11 cellular contexts compared by ENCODE assay signal in the genomic region with DNA sequence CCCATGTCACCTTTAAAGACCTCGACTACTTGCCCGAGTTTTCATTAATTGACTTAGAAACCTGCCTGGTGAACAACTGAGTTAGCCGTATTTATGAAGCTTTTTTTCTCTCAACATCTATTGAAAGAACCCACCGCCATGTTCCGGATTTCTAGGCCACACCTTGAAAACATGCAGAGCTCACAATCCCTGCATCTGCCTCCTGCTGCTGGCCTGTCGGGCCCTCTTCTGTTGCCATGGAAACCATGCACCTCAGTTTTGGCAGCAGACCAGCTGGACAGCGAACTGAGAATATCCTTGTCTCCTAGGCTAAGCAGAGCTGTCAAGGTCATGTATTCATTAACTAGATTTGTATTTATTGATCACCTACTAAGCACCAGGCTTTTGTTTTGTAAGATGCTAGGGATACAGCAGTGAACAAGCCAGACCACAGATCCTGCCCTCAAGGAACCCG. TPM values are rescaled to one million over a fixed set of nuclear protein-coding genes. Genes with fewer than 3 reads are reported as not detected.
DNase-seq lines count a peak whose midpoint lies in the region; ATAC-seq and TF ChIP-seq lines count a peak whose summit lies in the region.
"Had no signal": no experiment of that assay in that cellular context is flagged by ENCODE, and none has a peak within 500 bp of the region (broad histone marks: within the 10 kb centered on the region; RNA-seq: fewer than 3 reads in every experiment).

No MANE protein-coding gene starts in this region.

- CTCF ChIA-PET in activated CD8-positive, alpha-beta T cell treated with anti-CD3 and anti-CD28 coated beads for 36 hours (lab: Charles Lee) = no interaction called here
- CTCF ChIA-PET in activated naive CD4-positive, alpha-beta T cell treated with anti-CD3 and anti-CD28 coated beads, Interleukin-2, amount 10 ng/mL, durations not matched to agents 7 days and 5 days (lab: Charles Lee) = interaction anchor here (0.7 kb wide), 1 partner anchor 81 kb away, joined by 4 read pairs; no protein-coding TSS in a partner anchor

- H3K4me1 Mint-ChIP-seq in activated CD8-positive, alpha-beta T cell treated with anti-CD3 and anti-CD28 coated beads for 36 hours (ENCODE audit: low read depth) = peaks cover 6% of the 10 kb centered on the region
- peaks cover 8% of the 10 kb centered on the region for H3K4me1 Mint-ChIP-seq in activated naive CD4-positive, alpha-beta T cell treated with anti-CD3 and anti-CD28 coated beads, Interleukin-2, amount 10 ng/mL, durations not matched to agents 7 days and 5 days

- ATAC-seq in left lobe of liver (peak; percentile 36), GM18870 (IDR thresholded peaks at IDR 0.05; ENCODE audit: unreplicated experiment) (no peak)
- ATAC-seq in activated CD8-positive, alpha-beta T cell treated with anti-CD3 and anti-CD28 coated beads for 36 hours = no peak
- ATAC-seq: sciatic nerve had no signal

- peak; percentile 17 for DNase-seq in DMS 273 treated with DMSO at 0.1 percent for 48 hours (lab: John Stamatoyannopoulos, UW)
- DNase-seq in NCI-H1092 (lab: John Stamatoyannopoulos, UW) = peak; percentile 75
- DNase-seq in SHP77 treated with DMSO at 0.1 percent for 48 hours (lab: John Stamatoyannopoulos, UW) = peak; percentile 65
- DNase-seq in left lobe of liver (ENCODE audit: low spot score) = peak; percentile 91
- DNase-seq in DMS114 treated with DMSO at 0.1 percent for 48 hours (lab: John Stamatoyannopoulos, UW; ENCODE audit: unreplicated experiment) = no peak
- DNase-seq in activated CD8-positive, alpha-beta T cell treated with anti-CD3 and anti-CD28 coated beads for 36 hours = no peak
- no peak for DNase-seq in activated naive CD4-positive, alpha-beta T cell treated with anti-CD3 and anti-CD28 coated beads, Interleukin-2, amount 10 ng/mL, durations not matched to agents 7 days and 5 days
- DNase-seq: activated CD4-positive, alpha-beta T cell treated with anti-CD3 and anti-CD28 coated beads, Interleukin-2, amount 50 U/mL, for 48 hours; left ventricle myocardium inferior had no signal

- H3K36me3 Mint-ChIP-seq in activated CD8-positive, alpha-beta T cell treated with anti-CD3 and anti-CD28 coated beads for 36 hours (ENCODE audit: low read depth) = peaks cover 5% of the 10 kb centered on the region
- peaks cover 4% of the 10 kb centered on the region for H3K36me3 Mint-ChIP-seq in activated naive CD4-positive, alpha-beta T cell treated with anti-CD3 and anti-CD28 coated beads, Interleukin-2, amount 10 ng/mL, durations not matched to agents 7 days and 5 days

- H3K4me3 Mint-ChIP-seq in activated CD8-positive, alpha-beta T cell treated with anti-CD3 and anti-CD28 coated beads for 36 hours = no peak overlapping the region
- no peak overlapping the region for H3K4me3 Mint-ChIP-seq in activated naive CD4-positive, alpha-beta T cell treated with anti-CD3 and anti-CD28 coated beads, Interleukin-2, amount 10 ng/mL, durations not matched to agents 7 days and 5 days

- no peak overlapping the region for H3K27ac Mint-ChIP-seq in activated CD8-positive, alpha-beta T cell treated with anti-CD3 and anti-CD28 coated beads for 36 hours
- no peak overlapping the region for H3K27ac Mint-ChIP-seq in activated naive CD4-positive, alpha-beta T cell treated with anti-CD3 and anti-CD28 coated beads, Interleukin-2, amount 10 ng/mL, durations not matched to agents 7 days and 5 days

- H3K27me3 Mint-ChIP-seq in activated CD8-positive, alpha-beta T cell treated with anti-CD3 and anti-CD28 coated beads for 36 hours = peaks cover 1% of the 10 kb centered on the region
- peaks cover 28% of the 10 kb centered on the region for H3K27me3 Mint-ChIP-seq in activated naive CD4-positive, alpha-beta T cell treated with anti-CD3 and anti-CD28 coated beads, Interleukin-2, amount 10 ng/mL, durations not matched to agents 7 days and 5 days

- POLR2A ChIA-PET in activated CD8-positive, alpha-beta T cell treated with anti-CD3 and anti-CD28 coated beads for 36 hours (lab: Charles Lee) = no interaction called here

- intact Hi-C loops in activated CD8-positive, alpha-beta T cell treated with anti-CD3 and anti-CD28 coated beads for 36 hours (cut with micrococcal nuclease) = no loop called here

- no peak for TF ChIP-seq CTCF in activated CD8-positive, alpha-beta T cell treated with anti-CD3 and anti-CD28 coated beads for 36 hours (IDR thresholded peaks at IDR 0.05)

- no peaks in the 10 kb centered on the region for H3K9me3 Mint-ChIP-seq in activated CD8-positive, alpha-beta T cell treated with anti-CD3 and anti-CD28 coated beads for 36 hours
- H3K9me3 Mint-ChIP-seq in activated naive CD4-positive, alpha-beta T cell treated with anti-CD3 and anti-CD28 coated beads, Interleukin-2, amount 10 ng/mL, durations not matched to agents 7 days and 5 days = no peaks in the 10 kb centered on the region

RNA-seq across cellular contexts. Expression of a gene that starts 4.3 kb away (rescaled TPM):
- total RNA-seq in left lobe of liver = 21.2 TPM
- 10 to 100 TPM; 28.4 to 29.0 TPM for total RNA-seq in activated CD8-positive, alpha-beta T cell treated with anti-CD3 and anti-CD28 coated beads for 36 hours

RNA-seq across cellular contexts. Expression of a gene that starts 49.0 kb away (rescaled TPM):
- total RNA-seq in left lobe of liver = 18.6 TPM
- 100 to 1,000 TPM; 118 to 130 TPM for total RNA-seq in activated CD8-positive, alpha-beta T cell treated with anti-CD3 and anti-CD28 coated beads for 36 hours

RNA-seq across cellular contexts. Expression of a gene that starts 58.1 kb away (rescaled TPM):
- 3.2 TPM for total RNA-seq in left lobe of liver
- total RNA-seq in activated CD8-positive, alpha-beta T cell treated with anti-CD3 and anti-CD28 coated beads for 36 hours = 10 to 100 TPM; 18.2 to 19.6 TPM

Comparison
In these comparisons a context has a peak if more than half of its experiments do, and no peak if none do; other contexts are left out.
1. DNase-seq: peak in DMS 273 treated with DMSO at 0.1 percent for 48 hours (single experiment), NCI-H1092 (single experiment), SHP77 treated with DMSO at 0.1 percent for 48 hours (single experiment) and left lobe of liver (single experiment); none in DMS114 treated with DMSO at 0.1 percent for 48 hours (single experiment), activated CD8-positive, alpha-beta T cell treated with anti-CD3 and anti-CD28 coated beads for 36 hours (single experiment) and activated naive CD4-positive, alpha-beta T cell treated with anti-CD3 and anti-CD28 coated beads, Interleukin-2, amount 10 ng/mL, durations not matched to agents 7 days and 5 days (single experiment).